Comparison of ENCODE assay signal across 8 cellular contexts in the genomic region with DNA sequence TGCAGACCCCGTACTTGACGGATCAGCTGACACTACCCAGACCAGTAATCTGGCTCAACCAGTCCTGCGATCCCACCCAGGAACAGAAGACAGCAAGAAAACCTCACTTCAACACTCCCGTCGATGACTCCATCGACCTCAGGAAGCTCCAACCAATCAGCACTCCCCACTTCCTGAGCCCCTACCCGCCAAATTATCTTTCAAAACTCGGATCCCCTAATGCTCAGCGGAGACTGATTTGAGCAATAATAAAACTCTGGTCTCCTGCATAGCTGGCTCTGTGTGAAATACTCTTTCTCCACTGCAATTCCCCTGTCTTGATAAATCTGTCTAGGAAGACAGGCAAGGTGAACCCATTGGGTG. TPM values are rescaled to one million over a fixed set of nuclear protein-coding genes. Genes with fewer than 3 reads are reported as not detected.
DNase-seq lines count a peak whose midpoint lies in the region; ATAC-seq and TF ChIP-seq lines count a peak whose summit lies in the region.

No MANE protein-coding gene starts in this region.

- POLR2A ChIA-PET in SK-N-SH (lab: Yijun Ruan, JAX): interaction anchor here (0.7 to 3.8 kb wide), 8 partner anchors 17 to 107 kb away, joined by 3 to 97 read pairs (median 6); partner anchors contain the start of genes IQCN and JUND

- CTCF ChIA-PET in SK-N-SH (lab: Yijun Ruan, JAX): interaction anchor here (0.6 to 4.3 kb wide), 21 partner anchors 9 to 389 kb away, joined by 3 to 123 read pairs (median 6); partner anchors contain the start of genes CCDC124, JUND, RAB3A and SSBP4

- no peaks in the 10 kb centered on the region for H3K9me2 ChIP-seq in SK-N-SH
- no peaks in the 10 kb centered on the region for H3K9me2 ChIP-seq in SU-DHL-6 (replicated peaks; ENCODE audit: insufficient read depth, low read length)

- DNase-seq in SK-N-SH: peak; percentile 33
- peak; percentile 47 for DNase-seq in fibroblast of mammary gland (ENCODE audit: low read depth)
- DNase-seq in stimulated activated CD8-positive, alpha-beta memory T cell treated with anti-CD3 and anti-CD28 coated beads, Interleukin-4, amount 100 ng/mL, for 48 hours: peak; percentile 60
- DNase-seq in ureter (ENCODE audit: low spot score): no peak
- DNase-seq in HK-2 (ENCODE audit: unreplicated experiment): no peak
- DNase-seq in mucosa of descending colon: no peak

- H3K4me1 ChIP-seq in SK-N-SH (ENCODE audit: control insufficient read depth in 1 of 2, insufficient read depth in 2 of 2, low read depth in 1 of 2, low read length in 1 of 2): peaks cover 19 to 32% of the 10 kb centered on the region in 2 experiments; a peak in 3 of 4 replicates
- peaks cover 53% of the 10 kb centered on the region for H3K4me1 ChIP-seq in mucosa of descending colon (ENCODE audit: low read depth)

- no peak for TF ChIP-seq CTCF in SK-N-SH (IDR thresholded peaks at IDR 0.05)
- no peak for TF ChIP-seq CTCF in SU-DHL-6 (IDR thresholded peaks at IDR 0.05; ENCODE audit: insufficient read depth, low read length, poor library complexity, severe bottlenecking)
- TF ChIP-seq CTCF in fibroblast of mammary gland (conservative IDR thresholded peaks at IDR 0.05; ENCODE audit: control insufficient read depth, insufficient read depth, low read depth, low read length): no peak
- no peak for TF ChIP-seq CTCF in mucosa of descending colon (IDR thresholded peaks at IDR 0.05)

- no peaks in the 10 kb centered on the region for H4K20me1 ChIP-seq in SK-N-SH (ENCODE audit: insufficient read depth)
- H4K20me1 ChIP-seq in SU-DHL-6 (ENCODE audit: low read depth, low read length): no peaks in the 10 kb centered on the region

- no peak for TF ChIP-seq EP300 in SK-N-SH (IDR thresholded peaks at IDR 0.05; ENCODE audit: borderline replicate concordance in 1 of 2, low read depth in 1 of 2, low read length in 1 of 2)

- peaks cover 15% of the 10 kb centered on the region for H3F3A ChIP-seq in SK-N-SH (replicated peaks; ENCODE audit: insufficient read depth)
- H3F3A ChIP-seq in SU-DHL-6 (ENCODE audit: insufficient read depth): peaks cover 11% of the 10 kb centered on the region

- intact Hi-C loops in mucosa of descending colon (cut with DNase I, micrococcal nuclease): loop anchor here (5.0 kb wide), 2 partner anchors 39 to 44 kb away; partner anchors contain the start of gene JUND (in 1 of the 2)

- H3K79me2 ChIP-seq in SK-N-SH (ENCODE audit: insufficient read depth) (peaks cover 55% of the 10 kb centered on the region), SU-DHL-6 (ENCODE audit: insufficient read depth, low read length) (peaks cover 45% of the 10 kb centered on the region)

- peak overlapping the region; percentile 72 to 89 for H3K4me3 ChIP-seq in SK-N-SH (ENCODE audit: low read depth in 2 of 2, low read length in 1 of 2)
- peak overlapping the region; percentile 65 for H3K4me3 ChIP-seq in SU-DHL-6 (ENCODE audit: insufficient read depth, low read length, poor library complexity, severe bottlenecking)
- peak overlapping the region; percentile 70 for H3K4me3 ChIP-seq in fibroblast of mammary gland (ENCODE audit: control insufficient read depth, low read depth, low read length)
- no peak overlapping the region for H3K4me3 ChIP-seq in mucosa of descending colon

- H3K36me3 ChIP-seq in SK-N-SH (replicated peaks in 1 of 2; ENCODE audit: control insufficient read depth in 1 of 2, insufficient read depth in 2 of 2, low read length in 1 of 2) (no peaks in the 10 kb centered on the region), SU-DHL-6 (ENCODE audit: low read length) (no peaks in the 10 kb centered on the region), mucosa of descending colon (ENCODE audit: low read depth) (no peaks in the 10 kb centered on the region)

- H2AFZ ChIP-seq in SK-N-SH (ENCODE audit: low read depth): no peak overlapping the region
- H2AFZ ChIP-seq in SU-DHL-6 (ENCODE audit: low read depth, low read length, severe bottlenecking): no peak overlapping the region

- ATAC-seq in SK-N-SH treated with all-trans-retinoic acid at 6 μM for 48 hours: no peak
- no peak for ATAC-seq in mucosa of descending colon

- H3K27me3 ChIP-seq in SK-N-SH (ENCODE audit: insufficient read depth) (no peaks in the 10 kb centered on the region), SU-DHL-6 (ENCODE audit: low read length) (no peaks in the 10 kb centered on the region)

- no peak for TF ChIP-seq RAD21 in SK-N-SH (IDR thresholded peaks at IDR 0.05; ENCODE audit: low read length)

- H3K4me2 ChIP-seq in SK-N-SH: peak overlapping the region; percentile 88
- H3K4me2 ChIP-seq in SU-DHL-6 (ENCODE audit: low read depth, low read length, poor library complexity, severe bottlenecking): peak overlapping the region; percentile 94

- H3K9ac ChIP-seq in SK-N-SH (peak overlapping the region; percentile 91), SU-DHL-6 (ENCODE audit: low read length) (peak overlapping the region; percentile 90)

- H3K27ac ChIP-seq in SK-N-SH (ENCODE audit: low read depth in 2 of 2, low read length in 1 of 2): peak overlapping the region; percentile 76 to 87
- H3K27ac ChIP-seq in SU-DHL-6 (ENCODE audit: low read depth, low read length): peak overlapping the region; percentile 71

- H3K9me3 ChIP-seq in SK-N-SH (no peaks in the 10 kb centered on the region), SU-DHL-6 (ENCODE audit: insufficient read depth, low read length) (no peaks in the 10 kb centered on the region), mucosa of descending colon (no peaks in the 10 kb centered on the region)

- 53% methylated on average over 9 of the region's 9 CpGs for WGBS in SK-N-SH (ENCODE audit: low lambda C conversion rate)

TF ChIP-seq in SK-N-SH, 30 proteins besides CTCF, POLR2A, EP300 and RAD21 (continues in another document):
- TF ChIP-seq RXRA (IDR thresholded peaks at IDR 0.05; ENCODE audit: borderline replicate concordance, low read depth) (no peak), MEF2A (IDR thresholded peaks at IDR 0.05; ENCODE audit: borderline replicate concordance, low read depth) (no peak), RFX5 (IDR thresholded peaks at IDR 0.05; ENCODE audit: low read length) (no peak), NFIC (IDR thresholded peaks at IDR 0.05; ENCODE audit: borderline replicate concordance) (no peak), FOSL2 (IDR thresholded peaks at IDR 0.05; ENCODE audit: borderline replicate concordance, low read depth) (no peak), POLR2AphosphoS5 (IDR thresholded peaks at IDR 0.05; ENCODE audit: low read depth, low read length) (no peak)
- TF ChIP-seq, protein P1, sequence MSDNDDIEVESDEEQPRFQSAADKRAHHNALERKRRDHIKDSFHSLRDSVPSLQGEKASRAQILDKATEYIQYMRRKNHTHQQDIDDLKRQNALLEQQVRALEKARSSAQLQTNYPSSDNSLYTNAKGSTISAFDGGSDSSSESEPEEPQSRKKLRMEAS (IDR thresholded peaks at IDR 0.05; ENCODE audit: low read depth): no peak
- TF ChIP-seq, protein P2, sequence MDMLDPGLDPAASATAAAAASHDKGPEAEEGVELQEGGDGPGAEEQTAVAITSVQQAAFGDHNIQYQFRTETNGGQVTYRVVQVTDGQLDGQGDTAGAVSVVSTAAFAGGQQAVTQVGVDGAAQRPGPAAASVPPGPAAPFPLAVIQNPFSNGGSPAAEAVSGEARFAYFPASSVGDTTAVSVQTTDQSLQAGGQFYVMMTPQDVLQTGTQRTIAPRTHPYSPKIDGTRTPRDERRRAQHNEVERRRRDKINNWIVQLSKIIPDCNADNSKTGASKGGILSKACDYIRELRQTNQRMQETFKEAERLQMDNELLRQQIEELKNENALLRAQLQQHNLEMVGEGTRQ (IDR thresholded peaks at IDR 0.05; ENCODE audit: borderline replicate concordance, low read depth, low read length): no peak

TF ChIP-seq in SK-N-SH treated with all-trans-retinoic acid at 6 μM for 48 hours, 23 proteins besides CTCF, POLR2A, EP300 and RAD21 (continues in another document):
- TF ChIP-seq, protein P3, sequence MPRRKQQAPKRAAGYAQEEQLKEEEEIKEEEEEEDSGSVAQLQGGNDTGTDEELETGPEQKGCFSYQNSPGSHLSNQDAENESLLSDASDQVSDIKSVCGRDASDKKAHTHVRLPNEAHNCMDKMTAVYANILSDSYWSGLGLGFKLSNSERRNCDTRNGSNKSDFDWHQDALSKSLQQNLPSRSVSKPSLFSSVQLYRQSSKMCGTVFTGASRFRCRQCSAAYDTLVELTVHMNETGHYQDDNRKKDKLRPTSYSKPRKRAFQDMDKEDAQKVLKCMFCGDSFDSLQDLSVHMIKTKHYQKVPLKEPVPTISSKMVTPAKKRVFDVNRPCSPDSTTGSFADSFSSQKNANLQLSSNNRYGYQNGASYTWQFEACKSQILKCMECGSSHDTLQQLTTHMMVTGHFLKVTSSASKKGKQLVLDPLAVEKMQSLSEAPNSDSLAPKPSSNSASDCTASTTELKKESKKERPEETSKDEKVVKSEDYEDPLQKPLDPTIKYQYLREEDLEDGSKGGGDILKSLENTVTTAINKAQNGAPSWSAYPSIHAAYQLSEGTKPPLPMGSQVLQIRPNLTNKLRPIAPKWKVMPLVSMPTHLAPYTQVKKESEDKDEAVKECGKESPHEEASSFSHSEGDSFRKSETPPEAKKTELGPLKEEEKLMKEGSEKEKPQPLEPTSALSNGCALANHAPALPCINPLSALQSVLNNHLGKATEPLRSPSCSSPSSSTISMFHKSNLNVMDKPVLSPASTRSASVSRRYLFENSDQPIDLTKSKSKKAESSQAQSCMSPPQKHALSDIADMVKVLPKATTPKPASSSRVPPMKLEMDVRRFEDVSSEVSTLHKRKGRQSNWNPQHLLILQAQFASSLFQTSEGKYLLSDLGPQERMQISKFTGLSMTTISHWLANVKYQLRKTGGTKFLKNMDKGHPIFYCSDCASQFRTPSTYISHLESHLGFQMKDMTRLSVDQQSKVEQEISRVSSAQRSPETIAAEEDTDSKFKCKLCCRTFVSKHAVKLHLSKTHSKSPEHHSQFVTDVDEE (CRISPR knock-in tag; IDR thresholded peaks at IDR 0.05): no peak
- TF ChIP-seq TCF4 (CRISPR knock-in tag; IDR thresholded peaks at IDR 0.05; ENCODE audit: borderline replicate concordance): no peak

RNA-seq across cellular contexts. Expression of gene LSM4, which starts 1.2 kb away (rescaled TPM):
- polyA plus RNA-seq in SK-N-SH (2012; rRNA removed): 235 and 277 TPM in 2 replicates
- 193 and 249 TPM in 2 replicates for polyA plus RNA-seq in SK-N-SH (2012; cell fraction: cytosol; rRNA removed)
- 104 and 192 TPM in 2 replicates for polyA plus RNA-seq in SK-N-SH (2012; cell fraction: nucleus; rRNA removed)
- total RNA-seq in ureter: 99.8 TPM
- 100 to 1,000 TPM in 2 of 3 donors, 10 to 100 TPM in 1; 86.3 to 158 (median 124) TPM for total RNA-seq in mucosa of descending colon

RNA-seq across cellular contexts. Expression of gene PGPEP1, which starts 18.7 kb away (rescaled TPM):
- polyA plus RNA-seq in SK-N-SH (2012; rRNA removed): 13.8 and 13.9 TPM in 2 replicates
- polyA plus RNA-seq in SK-N-SH (2012; cell fraction: cytosol; rRNA removed): 6.6 and 6.9 TPM in 2 replicates
- polyA plus RNA-seq in SK-N-SH (2012; cell fraction: nucleus; rRNA removed): 29.5 and 30.2 TPM in 2 replicates
- total RNA-seq in ureter: 48.5 TPM
- 10 to 100 TPM; 77.1 to 97.4 (median 91.5) TPM for total RNA-seq in mucosa of descending colon

RNA-seq across cellular contexts. Expression of gene JUND, which starts 40.3 kb away (rescaled TPM):
- polyA plus RNA-seq in SK-N-SH (2012; rRNA removed): 92.5 and 115 TPM in 2 replicates
- polyA plus RNA-seq in SK-N-SH (2012; cell fraction: cytosol; rRNA removed): 55.4 and 101 TPM in 2 replicates
- 125 and 131 TPM in 2 replicates for polyA plus RNA-seq in SK-N-SH (2012; cell fraction: nucleus; rRNA removed)
- 94.9 TPM for total RNA-seq in ureter
- 100 to 1,000 TPM; 267 to 328 (median 295) TPM for total RNA-seq in mucosa of descending colon

RNA-seq across cellular contexts. Expression of gene IQCN, which starts 47.5 kb away (rescaled TPM):
- polyA plus RNA-seq in SK-N-SH (2012; rRNA removed): 1.9 and 2.5 TPM in 2 replicates
- 0.19 and 0.41 TPM in 2 replicates for polyA plus RNA-seq in SK-N-SH (2012; cell fraction: cytosol; rRNA removed)
- polyA plus RNA-seq in SK-N-SH (2012; cell fraction: nucleus; rRNA removed): 16.0 and 19.5 TPM in 2 replicates
- 5.9 TPM for total RNA-seq in ureter
- total RNA-seq in mucosa of descending colon: 10 to 100 TPM in 1 of 3 donors, 1 to 10 TPM in 2; 4.4 to 10.6 (median 8.0) TPM

Comparison
In these comparisons a context has a peak if more than half of its experiments do, and no peak if none do; other contexts are left out.
1. DNase-seq: peak in SK-N-SH (single experiment), fibroblast of mammary gland (single experiment) and stimulated activated CD8-positive, alpha-beta memory T cell treated with anti-CD3 and anti-CD28 coated beads, Interleukin-4, amount 100 ng/mL, for 48 hours (single experiment); none in ureter (single experiment), HK-2 (single experiment) and mucosa of descending colon (0 of 3).